Comparison of ENCODE assay signal across 8 cellular contexts in genomic region chr7:47573758-47574472, GRCh38. TPM values are rescaled to one million over a fixed set of nuclear protein-coding genes. Genes with fewer than 3 reads are reported as not detected.
DNase-seq lines count a peak whose midpoint lies in the region; ATAC-seq and TF ChIP-seq lines count a peak whose summit lies in the region.
"Had no signal": no experiment of that assay in that cellular context is flagged by ENCODE, and none has a peak within 500 bp of the region (broad histone marks: within the 10 kb centered on the region; RNA-seq: fewer than 3 reads in every experiment).

No MANE protein-coding gene starts in this region.

- intact Hi-C loops in IMR-90 (cut with micrococcal nuclease): loop anchor here (1.0 to 10.0 kb wide), 4 partner anchors 38 to 309 kb away; no protein-coding TSS in a partner anchor
- intact Hi-C loops in ascending aorta (cut with DNase I): loop anchor here (5.0 to 10.0 kb wide), 3 partner anchors 57 to 513 kb away; partner anchors contain the start of genes PKD1L1 and UPP1

- peak overlapping the region; percentile 19 to 75; a peak in 3 of 4 replicates for H4K8ac ChIP-seq in IMR-90 (ENCODE audit: low read depth in 2 of 2, low read length in 2 of 2)

- POLR2A ChIA-PET in IMR-90 (lab: Charles Lee; ENCODE audit: unreplicated experiment): no interaction called here

- H2BK20ac ChIP-seq in IMR-90 (ENCODE audit: low read depth, low read length): peak overlapping the region; percentile 81

- H3K9me1 ChIP-seq in IMR-90 (ENCODE audit: insufficient read depth, low read length): peaks cover 37% of the 10 kb centered on the region

- TF ChIP-seq POLR2A in IMR-90 (IDR thresholded peaks at IDR 0.05; ENCODE audit: low read depth, low read length): peak; percentile 42; the same call in 1 of the 2 replicates

- H3K4ac ChIP-seq in IMR-90 (ENCODE audit: low read depth, low read length): peak overlapping the region; percentile 69

- BruUV-seq in IMR-90 (replicated peaks; lab: Mats Ljungman, UMichigan): no TSS peak

- H3K27me3 Mint-ChIP-seq in type B pancreatic cell: peaks cover 3% of the 10 kb centered on the region

- CTCF ChIA-PET in IMR-90 (lab: Yijun Ruan, JAX): no interaction called here

- dilution Hi-C loops in IMR-90 (cut with HindIII; ENCODE audit: low sequenced_read_pairs, unreplicated experiment): no loop called here

- H2BK120ac ChIP-seq in IMR-90 (ENCODE audit: low read depth, low read length): peak overlapping the region; percentile 89

- H2AFZ ChIP-seq in IMR-90 (replicated peaks; ENCODE audit: low read length, poor library complexity): no peak overlapping the region

- H3K36me3 Mint-ChIP-seq in type B pancreatic cell: peaks cover 17% of the 10 kb centered on the region

- DNase-seq in IMR-90 (peak; percentile 87), ascending aorta (ENCODE audit: low spot score in 2 of 2) (peak in 1 of 2 donors; percentile 80), left lobe of liver (ENCODE audit: low spot score) (peak; percentile 79), type B pancreatic cell (ENCODE audit: extremely low spot score, unreplicated experiment) (no peak), NCI-H446 treated with DMSO at 0.1 percent for 48 hours (lab: John Stamatoyannopoulos, UW) (no peak), Ammon's horn (ENCODE audit: low spot score) (no peak)
- DNase-seq: activated CD4-positive, alpha-beta T cell treated with anti-CD3 and anti-CD28 coated beads, Interleukin-2, amount 50 U/mL, for 4 hours had no signal

- H4K91ac ChIP-seq in IMR-90 (ENCODE audit: insufficient read depth, low read depth, low read length): peak overlapping the region; percentile 93

- peak overlapping the region; percentile 18; the same call in 1 of the 3 replicates for H2BK15ac ChIP-seq in IMR-90 (ENCODE audit: low read depth, low read length)

- peak overlapping the region; percentile 40 for H4K5ac ChIP-seq in IMR-90 (ENCODE audit: low read depth, low read length)

- peak overlapping the region; percentile 13; the same call in 1 of the 2 replicates for H3K9ac ChIP-seq in IMR-90 (ENCODE audit: low read depth, low read length)

- H3K4me3 ChIP-seq in IMR-90 (ENCODE audit: insufficient read depth, low read depth, low read length): no peak overlapping the region
- H3K4me3 ChIP-seq in ascending aorta: no peak overlapping the region

- ATAC-seq in IMR-90 (ENCODE audit: low read depth): 0 out of 2 replicates have a peak, but pooled peaks have one; percentile 4
- ATAC-seq in left lobe of liver: peak; percentile 59
- no peak for ATAC-seq in HG02840 (IDR thresholded peaks at IDR 0.05; ENCODE audit: low FRiP score, unreplicated experiment)

- H3K14ac ChIP-seq in IMR-90 (replicated peaks; ENCODE audit: low read depth, low read length): peak overlapping the region; percentile 44

- TF ChIP-seq RAD21 in IMR-90 (IDR thresholded peaks at IDR 0.05; ENCODE audit: low read length): no peak

- H3K23ac ChIP-seq in IMR-90 (ENCODE audit: low read depth, low read length): peak overlapping the region; percentile 57

- 13% methylated on average over 3 of the region's 11 CpGs; no CpG with 5 or more reads in 1 of the 2 experiments for WGBS in IMR-90 (ENCODE audit: extremely low coverage in 2 of 2, insufficient read length in 1 of 2), 2 experiments

- H2AK5ac ChIP-seq in IMR-90 (ENCODE audit: low read depth, low read length): peak overlapping the region; percentile 76

- H3K4me1 ChIP-seq in IMR-90 (ENCODE audit: control insufficient read depth, insufficient read depth, low read length) (peaks cover 53% of the 10 kb centered on the region), ascending aorta (peaks cover 39 to 76% of the 10 kb centered on the region in 2 donors)

- H3K56ac ChIP-seq in IMR-90 (ENCODE audit: extremely low read depth, insufficient read depth, low read length): peak overlapping the region; percentile 91; the same call in 1 of the 2 replicates

- H3K79me1 ChIP-seq in IMR-90 (ENCODE audit: low read depth in 1 of 2, low read length in 2 of 2): peaks cover 26 to 86% of the 10 kb centered on the region in 2 experiments

- H3K4me3 Mint-ChIP-seq in type B pancreatic cell: peak overlapping the region; percentile 71

- TF ChIP-seq CTCF in IMR-90 (conservative IDR thresholded peaks at IDR 0.05; ENCODE audit: low read depth, low read length): no peak
- TF ChIP-seq CTCF in ascending aorta (IDR thresholded peaks at IDR 0.05): no peak
- TF ChIP-seq CTCF in type B pancreatic cell (conservative IDR thresholded peaks at IDR 0.05): no peak

- peak overlapping the region; percentile 66 for H2BK5ac ChIP-seq in IMR-90 (ENCODE audit: low read depth, low read length, poor library complexity, severe bottlenecking)

- H3K27ac ChIP-seq in IMR-90 (ENCODE audit: insufficient read depth, low read length): peak overlapping the region; percentile 79
- H3K27ac ChIP-seq in ascending aorta: peak overlapping the region; percentile 85 to 86

- peaks cover 23% of the 10 kb centered on the region; the same call in 1 of the 2 replicates for H4K20me1 ChIP-seq in IMR-90 (ENCODE audit: insufficient read depth, low read length)

- H2AK9ac ChIP-seq in IMR-90 (replicated peaks; ENCODE audit: low read depth, low read length, poor library complexity): peak overlapping the region; percentile 51

- H3K27ac Mint-ChIP-seq in type B pancreatic cell: peak overlapping the region; percentile 65

- H3K18ac ChIP-seq in IMR-90 (ENCODE audit: low read depth, low read length): peak overlapping the region; percentile 69

- H3K4me2 ChIP-seq in IMR-90 (ENCODE audit: low read depth, low read length): peak overlapping the region; percentile 62

- H3K4me1 Mint-ChIP-seq in type B pancreatic cell (ENCODE audit: unreplicated experiment): peaks cover 76% of the 10 kb centered on the region

- no peaks in the 10 kb centered on the region for H3K9me3 Mint-ChIP-seq in type B pancreatic cell

- H3K36me3 ChIP-seq in IMR-90 (ENCODE audit: control insufficient read depth, insufficient read depth, low read length) (peaks cover 6% of the 10 kb centered on the region), ascending aorta (no peaks in the 10 kb centered on the region)

- no peaks in the 10 kb centered on the region for H3K9me3 ChIP-seq in IMR-90 (ENCODE audit: control insufficient read depth, insufficient read depth, low read length)
- no peaks in the 10 kb centered on the region for H3K9me3 ChIP-seq in ascending aorta

- H3K27me3 ChIP-seq in IMR-90 (ENCODE audit: control insufficient read depth, insufficient read depth, low read length) (no peaks in the 10 kb centered on the region), ascending aorta (no peaks in the 10 kb centered on the region)

- in situ Hi-C loops in IMR-90 (cut with MboI; ENCODE audit: low sequenced_read_pairs): no loop called here

TF ChIP-seq in IMR-90, 13 proteins besides CTCF, POLR2A, EP300 and RAD21:
- TF ChIP-seq CEBPB (IDR thresholded peaks at IDR 0.05; ENCODE audit: low read depth, low read length) (peak; percentile 48; the same call in 1 of the 2 replicates), USF2 (IDR thresholded peaks at IDR 0.05; ENCODE audit: low read depth, low read length) (no peak), SMC3 (IDR thresholded peaks at IDR 0.05; ENCODE audit: low read depth, low read length) (no peak), MAZ (IDR thresholded peaks at IDR 0.05; ENCODE audit: borderline replicate concordance, low read depth, low read length) (0 out of 2 replicates have a peak, but pooled peaks have one; percentile 5), BHLHE40 (IDR thresholded peaks at IDR 0.05; ENCODE audit: low read depth, low read length) (no peak), CHD1 (IDR thresholded peaks at IDR 0.05; ENCODE audit: low read depth, low read length) (no peak)
TF ChIP-seq in IMR-90: peak in this region for 2.

RNA-seq across cellular contexts. Expression of gene TNS3, which starts 8.0 kb away (rescaled TPM):
- total RNA-seq in IMR-90 (2012; rRNA removed): 58.9 and 64.3 TPM in 2 replicates
- 75.6 and 79.2 TPM in 2 replicates for polyA plus RNA-seq in IMR-90 (2012; rRNA removed)
- 45.5 and 62.9 TPM in 2 replicates for polyA plus RNA-seq in IMR-90 (2012; cell fraction: cytosol; rRNA removed)
- polyA plus RNA-seq in IMR-90 (2012; cell fraction: nucleus; rRNA removed; ENCODE audit: low replicate concordance): 103 and 160 TPM in 2 replicates
- total RNA-seq in ascending aorta: 89.8 TPM
- total RNA-seq in left lobe of liver: 47.2 TPM
- 48.8 and 138 TPM in 2 replicates for total RNA-seq in type B pancreatic cell (ENCODE audit: low replicate concordance)

Comparison
In these comparisons a context has a peak if more than half of its experiments do, and no peak if none do; other contexts are left out.
1. DNase-seq: peak in IMR-90 (single experiment) and left lobe of liver (single experiment); none in type B pancreatic cell (single experiment), NCI-H446 treated with DMSO at 0.1 percent for 48 hours (single experiment) and Ammon's horn (single experiment).